8 cellular contexts compared by ENCODE assay signal in genomic region chrX:3939967-3940610, GRCh38.
DNase-seq lines count a peak whose midpoint lies in the region; FAIRE-seq and TF ChIP-seq lines count a peak whose summit lies in the region.

No MANE protein-coding gene starts in this region.

- H3K4me1 ChIP-seq in liver (ENCODE audit: control insufficient read depth in 4 of 4, insufficient read depth in 4 of 4, low read length in 3 of 4), result peaks cover 0 to 8% (median 7%) of the 10 kb centered on the region in 4 donors

- peak; percentile 6 for DNase-seq in EH (ENCODE audit: low read depth)
- DNase-seq in HTR-8/SVneo (ENCODE audit: insufficient read length, low spot score), result peak; percentile 30
- DNase-seq in 8988T, result no peak
- no peak for DNase-seq in NCI-H446 treated with DMSO at 0.1 percent for 48 hours (lab: John Stamatoyannopoulos, UW)
- no peak for DNase-seq in NCI-H524 treated with DMSO at 0.1 percent for 48 hours (lab: John Stamatoyannopoulos, UW)
- DNase-seq in HuH-7.5 (ENCODE audit: low spot score), result no peak

- H3K9ac ChIP-seq in liver (ENCODE audit: low read depth in 1 of 2, low read length in 2 of 2), result no peak overlapping the region

- TF ChIP-seq RAD21 in liver (IDR thresholded peaks at IDR 0.05), result peak; percentile 69 to 79

- H3K9me3 ChIP-seq in liver (ENCODE audit: control insufficient read depth in 4 of 4, low read length in 3 of 4), result peaks cover 0 to 3% (median 0%) of the 10 kb centered on the region in 4 donors

- H3K4me3 ChIP-seq in liver (ENCODE audit: low read depth in 1 of 3, low read length in 3 of 3), result no peak overlapping the region

- TF ChIP-seq CTCF in VCaP (conservative IDR thresholded peaks at IDR 0.05) (peak; percentile 67), liver (IDR thresholded peaks at IDR 0.05; ENCODE audit: low read depth, low read length, missing input control) (peak; percentile 47)

- no peaks in the 10 kb centered on the region for H3K27me3 ChIP-seq in liver (ENCODE audit: control insufficient read depth in 4 of 4, insufficient read depth in 4 of 4, low read length in 3 of 4)

- FAIRE-seq in HTR-8/SVneo (lab: Jason Lieb, UNC), result no peak

- 12% methylated on average over 4 of the region's 4 CpGs for WGBS in liver

- H3K27ac ChIP-seq in VCaP, result no peak overlapping the region
- H3K27ac ChIP-seq in liver (ENCODE audit: low read depth in 1 of 2, low read length in 2 of 2), result no peak overlapping the region

- no peaks in the 10 kb centered on the region for H3K36me3 ChIP-seq in liver (ENCODE audit: control insufficient read depth in 4 of 4, insufficient read depth in 3 of 4, low read depth in 1 of 4, low read length in 3 of 4)

TF ChIP-seq in liver, 16 proteins besides CTCF, POLR2A, EP300 and RAD21:
- TF ChIP-seq HNF4G (IDR thresholded peaks at IDR 0.05) (no peak), GABPA (IDR thresholded peaks at IDR 0.05 in 1 of 2, conservative IDR thresholded peaks at IDR 0.05 in 1 of 2) (no peak), NR2F2 (IDR thresholded peaks at IDR 0.05) (peak; percentile 75), ATF3 (IDR thresholded peaks at IDR 0.05) (no peak), TAF1 (conservative IDR thresholded peaks at IDR 0.05) (no peak), RXRA (IDR thresholded peaks at IDR 0.05) (peak; percentile 53 to 55), JUND (IDR thresholded peaks at IDR 0.05) (no peak), HNF4A (conservative IDR thresholded peaks at IDR 0.05) (no peak), ZBTB33 (IDR thresholded peaks at IDR 0.05) (no peak), FOXA2 (IDR thresholded peaks at IDR 0.05) (no peak)

Comparison
In these comparisons a context has a peak if more than half of its experiments do, and no peak if none do; other contexts are left out.
1. DNase-seq: peak in EH (single experiment) and HTR-8/SVneo (single experiment); none in 8988T (single experiment), NCI-H446 treated with DMSO at 0.1 percent for 48 hours (single experiment), NCI-H524 treated with DMSO at 0.1 percent for 48 hours (single experiment) and HuH-7.5 (single experiment).